23 cellular contexts compared by ENCODE assay signal in genomic region chr4:108486046-108486445, GRCh38.
DNase-seq lines count a peak whose midpoint lies in the region; ATAC-seq and TF ChIP-seq lines count a peak whose summit lies in the region.
"Had no signal": no experiment of that assay in that cellular context is flagged by ENCODE, and none has a peak within 500 bp of the region (broad histone marks: within the 10 kb centered on the region; RNA-seq: fewer than 3 reads in every experiment).

No MANE protein-coding gene starts in this region.

- ATAC-seq in DND-41 (ENCODE audit: insufficient read depth, low read depth), result no peak
- ATAC-seq: A549, GM23338 had no signal

- no peaks in the 10 kb centered on the region for H3K79me2 ChIP-seq in DND-41 (ENCODE audit: insufficient read depth, low read length)

- H3K9me3 ChIP-seq in DND-41 (ENCODE audit: insufficient read depth, low read length, severe bottlenecking) (no peaks in the 10 kb centered on the region), HAP-1 (no peaks in the 10 kb centered on the region)
- H3K9me3 ChIP-seq: A549, BE2C had no signal

- TF ChIP-seq CTCF in DND-41 (IDR thresholded peaks at IDR 0.05; ENCODE audit: borderline replicate concordance, extremely low read depth, low read length, poor library complexity, severe bottlenecking) (no peak), GM12865 (IDR thresholded peaks at IDR 0.05; ENCODE audit: insufficient read depth, low read depth, low read length, missing control alignments) (no peak), GM13976 (IDR thresholded peaks at IDR 0.05; ENCODE audit: borderline replicate concordance, control extremely low read depth, extremely low read depth, insufficient read depth, missing control alignments) (no peak)

- H3K27me3 ChIP-seq in DND-41 (ENCODE audit: insufficient read depth, low read length, poor library complexity) (no peaks in the 10 kb centered on the region), HAP-1 (ENCODE audit: low read depth) (no peaks in the 10 kb centered on the region)
- H3K27me3 ChIP-seq: BE2C; BLaER1 treated with 17β-estradiol and CSF1 and Interleukin-3, amounts not matched to agents 10 nM and 100 nM had no signal

- H3K36me3 ChIP-seq in DND-41 (ENCODE audit: insufficient read depth, low read length), result no peaks in the 10 kb centered on the region
- no peaks in the 10 kb centered on the region for H3K36me3 ChIP-seq in HAP-1 (replicated peaks)
- H3K36me3 ChIP-seq: BE2C; BLaER1 treated with 17β-estradiol and CSF1 and Interleukin-3, amounts not matched to agents 10 nM and 100 nM had no signal

- H4K20me1 ChIP-seq in DND-41 (ENCODE audit: insufficient read depth, low read length), result no peaks in the 10 kb centered on the region
- H4K20me1 ChIP-seq: BLaER1 treated with 17β-estradiol and CSF1 and Interleukin-3, amounts not matched to agents 10 nM and 100 nM had no signal

- H3K4me3 ChIP-seq in DND-41 (ENCODE audit: low read depth in 1 of 2, low read length in 2 of 2) (no peak overlapping the region), GM12865 (ENCODE audit: low read depth, low read length) (no peak overlapping the region), HAP-1 (no peak overlapping the region)
- H3K4me3 ChIP-seq: A549; BLaER1 treated with 17β-estradiol and CSF1 and Interleukin-3, amounts not matched to agents 10 nM and 100 nM; GM23338 had no signal

- no peak overlapping the region for H2AFZ ChIP-seq in DND-41 (ENCODE audit: low read depth, low read length)
- H2AFZ ChIP-seq: GM23338 had no signal

- in situ Hi-C loops in GM13976 (cut with MboI; ENCODE audit: low sequenced_read_pairs, unreplicated experiment), result no loop called here
- in situ Hi-C loops in HAP-1 (cut with MboI; ENCODE audit: low sequenced_read_pairs), result loop anchor here (10.0 kb wide), 1 partner anchor 471 kb away; no protein-coding TSS in a partner anchor

- peak overlapping the region; percentile 94 for H3K27ac ChIP-seq in DND-41 (ENCODE audit: low read length)
- H3K27ac ChIP-seq: A549; BLaER1 treated with 17β-estradiol and CSF1 and Interleukin-3, amounts not matched to agents 10 nM and 100 nM had no signal

- no peak overlapping the region for H3K9ac ChIP-seq in DND-41 (ENCODE audit: low read depth, low read length)
- H3K9ac ChIP-seq: BLaER1 treated with 17β-estradiol and CSF1 and Interleukin-3, amounts not matched to agents 10 nM and 100 nM had no signal

- no peak overlapping the region for H3K4me2 ChIP-seq in DND-41 (ENCODE audit: insufficient read depth, low read length)
- H3K4me2 ChIP-seq: A549; BLaER1 treated with 17β-estradiol and CSF1 and Interleukin-3, amounts not matched to agents 10 nM and 100 nM; GM23338 had no signal

- no peak for DNase-seq in DND-41
- peak; percentile 24 for DNase-seq in GM12865 (ENCODE audit: low read depth)
- DNase-seq in LHCN-M2 (ENCODE audit: low read depth), result peak; percentile 73
- DNase-seq in myocyte (ENCODE audit: low read depth), result peak; percentile 68
- no peak for DNase-seq in NCI-H146 (lab: John Stamatoyannopoulos, UW)
- DNase-seq in GM13976 (ENCODE audit: low spot score), result no peak
- no peak for DNase-seq in NOMO-1 treated with DMSO at 0.1 percent for 48 hours (lab: John Stamatoyannopoulos, UW; ENCODE audit: unreplicated experiment)
- DNase-seq in HAP-1 (ENCODE audit: low spot score in 2 of 2), result no peak
- DNase-seq: 8988T; ACHN; AML-193; BE2C; Calu3; CD4-positive, alpha-beta T cell; CD8-positive, alpha-beta memory T cell; DMS53; DMS79 treated with DMSO at 0.1 percent for 48 hours; GDM1; H9; HFFc6 had no signal

- H3K4me1 ChIP-seq in DND-41 (ENCODE audit: insufficient read depth, low read length), result peaks cover 57% of the 10 kb centered on the region
- H3K4me1 ChIP-seq in HAP-1, result no peaks in the 10 kb centered on the region
- H3K4me1 ChIP-seq: A549, BE2C had no signal

Comparison
In these comparisons a context has a peak if more than half of its experiments do, and no peak if none do; other contexts are left out.
1. DNase-seq: peak in GM12865 (single experiment), LHCN-M2 (single experiment) and myocyte (single experiment); none in DND-41 (single experiment), NCI-H146 (single experiment), GM13976 (single experiment), NOMO-1 treated with DMSO at 0.1 percent for 48 hours (single experiment) and HAP-1 (0 of 2).